8 cellular contexts compared by ENCODE assay signal in genomic region chr7:26863504-26864308, GRCh38. TPM values are rescaled to one million over a fixed set of nuclear protein-coding genes. Genes with fewer than 3 reads are reported as not detected.
DNase-seq lines count a peak whose midpoint lies in the region; ATAC-seq, FAIRE-seq and TF ChIP-seq lines count a peak whose summit lies in the region.

No MANE protein-coding gene starts in this region.

- no peak for FAIRE-seq in RCC 7860 (lab: Jason Lieb, UNC)

- no peaks in the 10 kb centered on the region for H3K36me3 ChIP-seq in cardiac muscle cell
- H3K36me3 ChIP-seq in liver (ENCODE audit: control insufficient read depth in 4 of 4, insufficient read depth in 3 of 4, low read depth in 1 of 4, low read length in 3 of 4), result no peaks in the 10 kb centered on the region
- no peaks in the 10 kb centered on the region for H3K36me3 ChIP-seq in stomach smooth muscle (ENCODE audit: control insufficient read depth in 2 of 2, insufficient read depth in 2 of 2, low read length in 2 of 2)

- peak; percentile 16 for ATAC-seq in HG02798 (IDR thresholded peaks at IDR 0.05; ENCODE audit: poor library complexity, unreplicated experiment)

- H3K4me1 ChIP-seq in cardiac muscle cell (ENCODE audit: low read depth) (no peaks in the 10 kb centered on the region), liver (ENCODE audit: control insufficient read depth in 4 of 4, insufficient read depth in 4 of 4, low read length in 3 of 4) (peaks cover 0 to 3% (median 0%) of the 10 kb centered on the region in 4 donors), stomach smooth muscle (ENCODE audit: control insufficient read depth, insufficient read depth, low read length) (no peaks in the 10 kb centered on the region)

- no peak for TF ChIP-seq RAD21 in liver (IDR thresholded peaks at IDR 0.05)

- H3K9ac ChIP-seq in liver (ENCODE audit: low read depth in 1 of 2, low read length in 2 of 2) (peak overlapping the region; percentile 30 to 82), stomach smooth muscle (ENCODE audit: low read length in 2 of 2) (peak overlapping the region; percentile 87 to 96)

- no peak overlapping the region for H3K27ac ChIP-seq in cardiac muscle cell
- peak overlapping the region; percentile 72 for H3K27ac ChIP-seq in caudate nucleus (ENCODE audit: low read depth, low read length)
- peak overlapping the region; percentile 86 to 87 for H3K27ac ChIP-seq in liver (ENCODE audit: low read depth in 1 of 2, low read length in 2 of 2)
- peak overlapping the region; percentile 88 for H3K27ac ChIP-seq in stomach smooth muscle (ENCODE audit: low read length)

- TF ChIP-seq CTCF in cardiac muscle cell (IDR thresholded peaks at IDR 0.05; ENCODE audit: low read depth, low read length) (no peak), liver (IDR thresholded peaks at IDR 0.05; ENCODE audit: low read depth, low read length, missing input control) (no peak)

- H3K27me3 ChIP-seq in cardiac muscle cell, result peaks cover 68% of the 10 kb centered on the region
- H3K27me3 ChIP-seq in liver (ENCODE audit: control insufficient read depth in 4 of 4, insufficient read depth in 4 of 4, low read length in 3 of 4), result no peaks in the 10 kb centered on the region
- H3K27me3 ChIP-seq in stomach smooth muscle (ENCODE audit: control insufficient read depth in 1 of 2, insufficient read depth in 2 of 2, low read length in 2 of 2), result peaks cover 0 to under 1% of the 10 kb centered on the region in 2 donors

- 7% methylated on average over 17 of the region's 17 CpGs for WGBS in liver

- intact Hi-C loops in cardiac septum (cut with DNase I), result loop anchor here (5.0 to 10.0 kb wide), 3 partner anchors 269 to 661 kb away; partner anchors contain the start of genes CBX3, HNRNPA2B1 and HOXA4

- DNase-seq in cardiac muscle cell (ENCODE audit: low read depth in 1 of 2, low spot score in 1 of 2), result peak in 1 of 2 donors; percentile 40
- DNase-seq in cardiac septum (ENCODE audit: low spot score), result no peak
- DNase-seq in RCC 7860 (ENCODE audit: low spot score), result peak; percentile 37
- peak in 1 of 61 donors; percentile 47 for DNase-seq in caudate nucleus (lab: John Stamatoyannopoulos, UW)
- DNase-seq in activated CD8-positive, alpha-beta memory T cell treated with anti-CD3 and anti-CD28 coated beads for 24 hours, result no peak

- no peaks in the 10 kb centered on the region for H3K9me3 ChIP-seq in cardiac muscle cell (ENCODE audit: low read depth)
- no peaks in the 10 kb centered on the region for H3K9me3 ChIP-seq in liver (ENCODE audit: control insufficient read depth in 4 of 4, low read length in 3 of 4)
- H3K9me3 ChIP-seq in stomach smooth muscle (ENCODE audit: control insufficient read depth in 2 of 2, low read length in 2 of 2), result no peaks in the 10 kb centered on the region

- H3K4me3 ChIP-seq in cardiac muscle cell, result peak overlapping the region; percentile 53
- H3K4me3 ChIP-seq in liver (ENCODE audit: low read depth in 1 of 3, low read length in 3 of 3), result peak overlapping the region; percentile 66 to 89 (median 72)
- H3K4me3 ChIP-seq in stomach smooth muscle (ENCODE audit: low read length in 2 of 2), result peak overlapping the region; percentile 91 to 93

TF ChIP-seq in liver, 16 proteins besides CTCF, POLR2A, EP300 and RAD21:
- no peak for TF ChIP-seq FOXA2 (IDR thresholded peaks at IDR 0.05)
- no peak for TF ChIP-seq JUND (IDR thresholded peaks at IDR 0.05)
- TF ChIP-seq YY1 (IDR thresholded peaks at IDR 0.05), result peak; percentile 32
- no peak for TF ChIP-seq EGR1 (IDR thresholded peaks at IDR 0.05; ENCODE audit: low read depth in 2 of 2)

RNA-seq across cellular contexts. Expression of gene SKAP2, which starts 0.7 kb away (rescaled TPM):
- 0.81 and 1.2 TPM in 2 replicates for total RNA-seq in cardiac muscle cell
- 1.2 and 2.8 TPM in 2 replicates for polyA plus RNA-seq in cardiac muscle cell
- total RNA-seq in cardiac septum, result 4.3 TPM
- total RNA-seq in liver, result 1 to 10 TPM; 3.4 to 9.2 TPM
- 1 to 10 TPM; 5.0 to 5.2 TPM for polyA plus RNA-seq in liver
